Comparison of ENCODE assay signal across 2 cellular contexts in the genomic region with DNA sequence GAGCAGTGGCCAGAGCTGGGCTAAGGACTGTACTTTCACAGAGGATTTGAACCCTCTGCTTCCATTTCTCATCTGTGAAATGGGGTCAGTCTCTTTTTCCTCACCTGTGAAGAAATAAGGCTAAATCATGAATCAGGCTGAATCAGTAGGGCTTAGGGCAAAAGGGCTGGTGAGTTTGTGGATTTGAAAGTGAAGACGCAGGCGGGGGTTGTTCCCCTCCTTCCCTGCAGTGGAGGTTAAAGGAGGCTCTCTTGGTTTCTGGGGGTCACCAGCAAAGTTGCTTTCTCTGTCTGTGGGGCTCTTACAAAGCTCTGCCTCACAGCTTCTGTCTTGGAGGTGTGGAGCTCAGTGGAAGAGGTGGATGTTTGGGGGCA.
TF ChIP-seq lines count a peak whose summit lies in the region.

No MANE protein-coding gene starts in this region.

TF ChIP-seq in GM12878, 131 proteins besides CTCF, POLR2A, EP300 and RAD21:
- TF ChIP-seq, protein P1, sequence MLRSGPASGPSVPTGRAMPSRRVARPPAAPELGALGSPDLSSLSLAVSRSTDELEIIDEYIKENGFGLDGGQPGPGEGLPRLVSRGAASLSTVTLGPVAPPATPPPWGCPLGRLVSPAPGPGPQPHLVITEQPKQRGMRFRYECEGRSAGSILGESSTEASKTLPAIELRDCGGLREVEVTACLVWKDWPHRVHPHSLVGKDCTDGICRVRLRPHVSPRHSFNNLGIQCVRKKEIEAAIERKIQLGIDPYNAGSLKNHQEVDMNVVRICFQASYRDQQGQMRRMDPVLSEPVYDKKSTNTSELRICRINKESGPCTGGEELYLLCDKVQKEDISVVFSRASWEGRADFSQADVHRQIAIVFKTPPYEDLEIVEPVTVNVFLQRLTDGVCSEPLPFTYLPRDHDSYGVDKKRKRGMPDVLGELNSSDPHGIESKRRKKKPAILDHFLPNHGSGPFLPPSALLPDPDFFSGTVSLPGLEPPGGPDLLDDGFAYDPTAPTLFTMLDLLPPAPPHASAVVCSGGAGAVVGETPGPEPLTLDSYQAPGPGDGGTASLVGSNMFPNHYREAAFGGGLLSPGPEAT (IDR thresholded peaks at IDR 0.05; ENCODE audit: low read depth): 0 out of 2 replicates have a peak, but pooled peaks have one; percentile 49
- no peak for TF ChIP-seq NBN (IDR thresholded peaks at IDR 0.05)
- TF ChIP-seq DPF2 (IDR thresholded peaks at IDR 0.05): peak; percentile 32; the same call in 1 of the 2 replicates
- TF ChIP-seq IKZF1 (conservative IDR thresholded peaks at IDR 0.05): peak; percentile 27; the same call in 1 of the 2 replicates
- peak; percentile 4; the same call in 1 of the 2 replicates for TF ChIP-seq MTA2 (IDR thresholded peaks at IDR 0.05; ENCODE audit: low read depth)
- TF ChIP-seq, protein P2, sequence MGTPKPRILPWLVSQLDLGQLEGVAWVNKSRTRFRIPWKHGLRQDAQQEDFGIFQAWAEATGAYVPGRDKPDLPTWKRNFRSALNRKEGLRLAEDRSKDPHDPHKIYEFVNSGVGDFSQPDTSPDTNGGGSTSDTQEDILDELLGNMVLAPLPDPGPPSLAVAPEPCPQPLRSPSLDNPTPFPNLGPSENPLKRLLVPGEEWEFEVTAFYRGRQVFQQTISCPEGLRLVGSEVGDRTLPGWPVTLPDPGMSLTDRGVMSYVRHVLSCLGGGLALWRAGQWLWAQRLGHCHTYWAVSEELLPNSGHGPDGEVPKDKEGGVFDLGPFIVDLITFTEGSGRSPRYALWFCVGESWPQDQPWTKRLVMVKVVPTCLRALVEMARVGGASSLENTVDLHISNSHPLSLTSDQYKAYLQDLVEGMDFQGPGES (IDR thresholded peaks at IDR 0.05): no peak
- 0 out of 2 replicates have a peak, but pooled peaks have one; percentile 18 for TF ChIP-seq MTA3 (IDR thresholded peaks at IDR 0.05; ENCODE audit: borderline replicate concordance, low read length)
- TF ChIP-seq, protein P3, sequence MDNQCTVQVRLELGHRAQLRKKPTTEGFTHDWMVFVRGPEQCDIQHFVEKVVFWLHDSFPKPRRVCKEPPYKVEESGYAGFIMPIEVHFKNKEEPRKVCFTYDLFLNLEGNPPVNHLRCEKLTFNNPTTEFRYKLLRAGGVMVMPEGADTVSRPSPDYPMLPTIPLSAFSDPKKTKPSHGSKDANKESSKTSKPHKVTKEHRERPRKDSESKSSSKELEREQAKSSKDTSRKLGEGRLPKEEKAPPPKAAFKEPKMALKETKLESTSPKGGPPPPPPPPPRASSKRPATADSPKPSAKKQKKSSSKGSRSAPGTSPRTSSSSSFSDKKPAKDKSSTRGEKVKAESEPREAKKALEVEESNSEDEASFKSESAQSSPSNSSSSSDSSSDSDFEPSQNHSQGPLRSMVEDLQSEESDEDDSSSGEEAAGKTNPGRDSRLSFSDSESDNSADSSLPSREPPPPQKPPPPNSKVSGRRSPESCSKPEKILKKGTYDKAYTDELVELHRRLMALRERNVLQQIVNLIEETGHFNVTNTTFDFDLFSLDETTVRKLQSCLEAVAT (IDR thresholded peaks at IDR 0.05): 0 out of 2 replicates have a peak, but pooled peaks have one; percentile 6
TF ChIP-seq in GM12878: peak in this region for 6.

TF ChIP-seq in liver, 16 proteins besides CTCF, POLR2A, EP300 and RAD21:
- TF ChIP-seq HNF4A (conservative IDR thresholded peaks at IDR 0.05) (no peak), HNF4G (IDR thresholded peaks at IDR 0.05) (no peak), TAF1 (conservative IDR thresholded peaks at IDR 0.05) (no peak), GABPA (IDR thresholded peaks at IDR 0.05 in 1 of 2, conservative IDR thresholded peaks at IDR 0.05 in 1 of 2) (no peak)
- TF ChIP-seq, protein P4, sequence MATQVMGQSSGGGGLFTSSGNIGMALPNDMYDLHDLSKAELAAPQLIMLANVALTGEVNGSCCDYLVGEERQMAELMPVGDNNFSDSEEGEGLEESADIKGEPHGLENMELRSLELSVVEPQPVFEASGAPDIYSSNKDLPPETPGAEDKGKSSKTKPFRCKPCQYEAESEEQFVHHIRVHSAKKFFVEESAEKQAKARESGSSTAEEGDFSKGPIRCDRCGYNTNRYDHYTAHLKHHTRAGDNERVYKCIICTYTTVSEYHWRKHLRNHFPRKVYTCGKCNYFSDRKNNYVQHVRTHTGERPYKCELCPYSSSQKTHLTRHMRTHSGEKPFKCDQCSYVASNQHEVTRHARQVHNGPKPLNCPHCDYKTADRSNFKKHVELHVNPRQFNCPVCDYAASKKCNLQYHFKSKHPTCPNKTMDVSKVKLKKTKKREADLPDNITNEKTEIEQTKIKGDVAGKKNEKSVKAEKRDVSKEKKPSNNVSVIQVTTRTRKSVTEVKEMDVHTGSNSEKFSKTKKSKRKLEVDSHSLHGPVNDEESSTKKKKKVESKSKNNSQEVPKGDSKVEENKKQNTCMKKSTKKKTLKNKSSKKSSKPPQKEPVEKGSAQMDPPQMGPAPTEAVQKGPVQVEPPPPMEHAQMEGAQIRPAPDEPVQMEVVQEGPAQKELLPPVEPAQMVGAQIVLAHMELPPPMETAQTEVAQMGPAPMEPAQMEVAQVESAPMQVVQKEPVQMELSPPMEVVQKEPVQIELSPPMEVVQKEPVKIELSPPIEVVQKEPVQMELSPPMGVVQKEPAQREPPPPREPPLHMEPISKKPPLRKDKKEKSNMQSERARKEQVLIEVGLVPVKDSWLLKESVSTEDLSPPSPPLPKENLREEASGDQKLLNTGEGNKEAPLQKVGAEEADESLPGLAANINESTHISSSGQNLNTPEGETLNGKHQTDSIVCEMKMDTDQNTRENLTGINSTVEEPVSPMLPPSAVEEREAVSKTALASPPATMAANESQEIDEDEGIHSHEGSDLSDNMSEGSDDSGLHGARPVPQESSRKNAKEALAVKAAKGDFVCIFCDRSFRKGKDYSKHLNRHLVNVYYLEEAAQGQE (IDR thresholded peaks at IDR 0.05): no peak
- TF ChIP-seq, protein P5, sequence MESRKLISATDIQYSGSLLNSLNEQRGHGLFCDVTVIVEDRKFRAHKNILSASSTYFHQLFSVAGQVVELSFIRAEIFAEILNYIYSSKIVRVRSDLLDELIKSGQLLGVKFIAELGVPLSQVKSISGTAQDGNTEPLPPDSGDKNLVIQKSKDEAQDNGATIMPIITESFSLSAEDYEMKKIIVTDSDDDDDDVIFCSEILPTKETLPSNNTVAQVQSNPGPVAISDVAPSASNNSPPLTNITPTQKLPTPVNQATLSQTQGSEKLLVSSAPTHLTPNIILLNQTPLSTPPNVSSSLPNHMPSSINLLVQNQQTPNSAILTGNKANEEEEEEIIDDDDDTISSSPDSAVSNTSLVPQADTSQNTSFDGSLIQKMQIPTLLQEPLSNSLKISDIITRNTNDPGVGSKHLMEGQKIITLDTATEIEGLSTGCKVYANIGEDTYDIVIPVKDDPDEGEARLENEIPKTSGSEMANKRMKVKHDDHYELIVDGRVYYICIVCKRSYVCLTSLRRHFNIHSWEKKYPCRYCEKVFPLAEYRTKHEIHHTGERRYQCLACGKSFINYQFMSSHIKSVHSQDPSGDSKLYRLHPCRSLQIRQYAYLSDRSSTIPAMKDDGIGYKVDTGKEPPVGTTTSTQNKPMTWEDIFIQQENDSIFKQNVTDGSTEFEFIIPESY (IDR thresholded peaks at IDR 0.05): no peak
TF ChIP-seq in liver: peak in this region for 0.
